In the genomic region with DNA sequence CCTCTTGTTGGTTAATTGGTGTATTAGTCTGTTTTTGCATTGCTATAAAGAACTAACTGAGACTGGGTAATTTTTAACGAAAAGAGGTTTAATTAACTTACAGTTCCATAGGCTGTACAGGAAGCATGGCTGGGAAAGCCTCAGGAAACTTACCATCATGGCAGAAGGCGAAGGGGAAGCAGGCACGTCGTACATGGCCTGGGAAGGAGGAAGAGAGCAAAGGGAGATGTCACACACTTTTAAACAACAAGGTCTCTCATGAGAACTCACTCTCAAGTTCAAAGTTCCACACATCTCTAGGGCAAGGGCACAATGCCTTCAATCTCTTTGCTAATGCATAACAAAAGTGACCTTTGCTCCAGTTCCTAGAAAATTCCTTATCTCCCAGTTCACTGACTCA, we compare ENCODE assay signal across 7 cellular contexts.
"Had no signal": no experiment of that assay in that cellular context is flagged by ENCODE, and none has a peak within 500 bp of the region (broad histone marks: within the 10 kb centered on the region; RNA-seq: fewer than 3 reads in every experiment).

No MANE protein-coding gene starts in this region.

- DNase-seq: H9, HCEC 1CT had no signal

- H3K4me2 ChIP-seq: GM23338 had no signal

- H3K9me3 Mint-ChIP-seq: GM23338, H9 had no signal

- FAIRE-seq: H1, H54, HTR-8/SVneo had no signal

- H3K4me3 Mint-ChIP-seq: GM23338, H9, IgD-negative memory B cell had no signal

- H3K4me3 ChIP-seq: GM23338 had no signal

- H3K27ac Mint-ChIP-seq: GM23338, IgD-negative memory B cell had no signal

- H3K27me3 Mint-ChIP-seq: IgD-negative memory B cell had no signal

- ATAC-seq: GM23338 had no signal

- H2AFZ ChIP-seq: GM23338 had no signal

- H3K36me3 Mint-ChIP-seq: IgD-negative memory B cell had no signal
